Comparison of ENCODE assay signal across 1 cellular context in genomic region chr1:1919304-1920056, GRCh38.
A peak's percentile ranks its signal among the peaks of the same experiment; 100 is the strongest.
TF ChIP-seq lines count a peak whose summit lies in the region.

No MANE protein-coding gene starts in this region.

TF ChIP-seq in HepG2, 621 proteins besides CTCF, POLR2A, EP300 and RAD21 (continued from another document and continues in another):
- TF ChIP-seq, protein P1, sequence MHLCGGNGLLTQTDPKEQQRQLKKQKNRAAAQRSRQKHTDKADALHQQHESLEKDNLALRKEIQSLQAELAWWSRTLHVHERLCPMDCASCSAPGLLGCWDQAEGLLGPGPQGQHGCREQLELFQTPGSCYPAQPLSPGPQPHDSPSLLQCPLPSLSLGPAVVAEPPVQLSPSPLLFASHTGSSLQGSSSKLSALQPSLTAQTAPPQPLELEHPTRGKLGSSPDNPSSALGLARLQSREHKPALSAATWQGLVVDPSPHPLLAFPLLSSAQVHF (CRISPR knock-in tag; IDR thresholded peaks at IDR 0.05), result no peak
- TF ChIP-seq, protein P2, sequence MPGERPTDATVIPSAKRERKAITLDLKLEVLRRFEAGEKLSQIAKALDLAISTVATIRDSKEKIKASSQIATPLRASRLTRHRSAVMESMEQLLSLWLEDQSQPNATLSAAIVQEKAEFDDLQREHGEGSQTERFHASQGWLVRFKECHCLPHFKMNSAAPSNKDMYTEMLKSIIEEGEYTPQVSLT (CRISPR knock-in tag; IDR thresholded peaks at IDR 0.05; ENCODE audit: borderline replicate concordance, low read depth), result no peak
- TF ChIP-seq MIER3 (CRISPR knock-in tag; IDR thresholded peaks at IDR 0.05; ENCODE audit: borderline replicate concordance) (peak; percentile 35; the same call in 1 of the 2 replicates), ZNF773 (CRISPR knock-in tag; IDR thresholded peaks at IDR 0.05; ENCODE audit: borderline replicate concordance) (peak; percentile 81; the same call in 1 of the 2 replicates), JARID2 (CRISPR knock-in tag; IDR thresholded peaks at IDR 0.05; ENCODE audit: insufficient replicate concordance) (no peak), ZNF124 (CRISPR knock-in tag; IDR thresholded peaks at IDR 0.05) (no peak), MYPOP (CRISPR knock-in tag; IDR thresholded peaks at IDR 0.05) (0 out of 2 replicates have a peak, but pooled peaks have one; percentile 48), RXRA (CRISPR knock-in tag; IDR thresholded peaks at IDR 0.05) (peak; percentile 58; the same call in 1 of the 2 replicates), ZNF558 (CRISPR knock-in tag; IDR thresholded peaks at IDR 0.05; ENCODE audit: borderline replicate concordance) (no peak; the same call in 1 of the 2 replicates), ZBTB7B (CRISPR knock-in tag; IDR thresholded peaks at IDR 0.05) (peak; percentile 45; the same call in 1 of the 2 replicates), SIX1 (CRISPR knock-in tag; IDR thresholded peaks at IDR 0.05; ENCODE audit: borderline replicate concordance) (no peak), ZNF556 (CRISPR knock-in tag; IDR thresholded peaks at IDR 0.05; ENCODE audit: borderline replicate concordance) (no peak), ZNF598 (CRISPR knock-in tag; IDR thresholded peaks at IDR 0.05; ENCODE audit: borderline replicate concordance) (0 out of 2 replicates have a peak, but pooled peaks have one; percentile 43), SP140L (CRISPR knock-in tag; IDR thresholded peaks at IDR 0.05; ENCODE audit: borderline replicate concordance) (0 out of 2 replicates have a peak, but pooled peaks have one; percentile 19), RBFOX2 (IDR thresholded peaks at IDR 0.05; ENCODE audit: low read depth, low read length) (peak; percentile 85), RBM39 (IDR thresholded peaks at IDR 0.05; ENCODE audit: low read depth, low read length, poor library complexity, severe bottlenecking) (peak; percentile 25), ZNF761 (CRISPR knock-in tag; conservative IDR thresholded peaks at IDR 0.05) (no peak), ZIK1 (CRISPR knock-in tag; IDR thresholded peaks at IDR 0.05; ENCODE audit: borderline replicate concordance, low read depth) (peak; percentile 79; the same call in 1 of the 2 replicates), ZNF263 (CRISPR knock-in tag; IDR thresholded peaks at IDR 0.05) (0 out of 2 replicates have a peak, but pooled peaks have one; percentile 36), MTF1 (CRISPR knock-in tag; IDR thresholded peaks at IDR 0.05) (no peak), ZNF264 (CRISPR knock-in tag; IDR thresholded peaks at IDR 0.05) (no peak), MBD4 (IDR thresholded peaks at IDR 0.05; ENCODE audit: borderline replicate concordance, low read length) (no peak), PHF21A (CRISPR knock-in tag; IDR thresholded peaks at IDR 0.05) (peak; percentile 67), MEIS2 (CRISPR knock-in tag; IDR thresholded peaks at IDR 0.05) (peak; percentile 35; the same call in 1 of the 2 replicates), CAMTA2 (CRISPR knock-in tag; IDR thresholded peaks at IDR 0.05; ENCODE audit: borderline replicate concordance) (0 out of 2 replicates have a peak, but pooled peaks have one; percentile 35), IRF2 (CRISPR knock-in tag; IDR thresholded peaks at IDR 0.05) (peak; percentile 48), FOXM1 (CRISPR knock-in tag; IDR thresholded peaks at IDR 0.05) (no peak), HIC2 (CRISPR knock-in tag; IDR thresholded peaks at IDR 0.05; ENCODE audit: low read depth) (peak; percentile 54; the same call in 1 of the 2 replicates), ZNF781 (CRISPR knock-in tag; IDR thresholded peaks at IDR 0.05; ENCODE audit: borderline replicate concordance, not compliant biosample characterization) (no peak), NONO (IDR thresholded peaks at IDR 0.05) (no peak), NONO (CRISPR knock-in tag; conservative IDR thresholded peaks at IDR 0.05) (peak; percentile 70), TSC22D2 (CRISPR knock-in tag; IDR thresholded peaks at IDR 0.05; ENCODE audit: borderline replicate concordance) (no peak), SP4 (CRISPR knock-in tag; IDR thresholded peaks at IDR 0.05) (peak; percentile 98), ZNF816 (CRISPR knock-in tag; IDR thresholded peaks at IDR 0.05; ENCODE audit: borderline replicate concordance) (no peak), SAFB2 (CRISPR knock-in tag; IDR thresholded peaks at IDR 0.05; ENCODE audit: borderline replicate concordance, low read depth) (no peak; the same call in 1 of the 2 replicates), TOPORS (CRISPR knock-in tag; IDR thresholded peaks at IDR 0.05) (no peak), ARID2 (CRISPR knock-in tag; IDR thresholded peaks at IDR 0.05; ENCODE audit: borderline replicate concordance) (no peak)
- TF ChIP-seq, protein P3, sequence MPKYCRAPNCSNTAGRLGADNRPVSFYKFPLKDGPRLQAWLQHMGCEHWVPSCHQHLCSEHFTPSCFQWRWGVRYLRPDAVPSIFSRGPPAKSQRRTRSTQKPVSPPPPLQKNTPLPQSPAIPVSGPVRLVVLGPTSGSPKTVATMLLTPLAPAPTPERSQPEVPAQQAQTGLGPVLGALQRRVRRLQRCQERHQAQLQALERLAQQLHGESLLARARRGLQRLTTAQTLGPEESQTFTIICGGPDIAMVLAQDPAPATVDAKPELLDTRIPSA (CRISPR knock-in tag; IDR thresholded peaks at IDR 0.05; ENCODE audit: borderline replicate concordance), result no peak
- TF ChIP-seq, protein P4, sequence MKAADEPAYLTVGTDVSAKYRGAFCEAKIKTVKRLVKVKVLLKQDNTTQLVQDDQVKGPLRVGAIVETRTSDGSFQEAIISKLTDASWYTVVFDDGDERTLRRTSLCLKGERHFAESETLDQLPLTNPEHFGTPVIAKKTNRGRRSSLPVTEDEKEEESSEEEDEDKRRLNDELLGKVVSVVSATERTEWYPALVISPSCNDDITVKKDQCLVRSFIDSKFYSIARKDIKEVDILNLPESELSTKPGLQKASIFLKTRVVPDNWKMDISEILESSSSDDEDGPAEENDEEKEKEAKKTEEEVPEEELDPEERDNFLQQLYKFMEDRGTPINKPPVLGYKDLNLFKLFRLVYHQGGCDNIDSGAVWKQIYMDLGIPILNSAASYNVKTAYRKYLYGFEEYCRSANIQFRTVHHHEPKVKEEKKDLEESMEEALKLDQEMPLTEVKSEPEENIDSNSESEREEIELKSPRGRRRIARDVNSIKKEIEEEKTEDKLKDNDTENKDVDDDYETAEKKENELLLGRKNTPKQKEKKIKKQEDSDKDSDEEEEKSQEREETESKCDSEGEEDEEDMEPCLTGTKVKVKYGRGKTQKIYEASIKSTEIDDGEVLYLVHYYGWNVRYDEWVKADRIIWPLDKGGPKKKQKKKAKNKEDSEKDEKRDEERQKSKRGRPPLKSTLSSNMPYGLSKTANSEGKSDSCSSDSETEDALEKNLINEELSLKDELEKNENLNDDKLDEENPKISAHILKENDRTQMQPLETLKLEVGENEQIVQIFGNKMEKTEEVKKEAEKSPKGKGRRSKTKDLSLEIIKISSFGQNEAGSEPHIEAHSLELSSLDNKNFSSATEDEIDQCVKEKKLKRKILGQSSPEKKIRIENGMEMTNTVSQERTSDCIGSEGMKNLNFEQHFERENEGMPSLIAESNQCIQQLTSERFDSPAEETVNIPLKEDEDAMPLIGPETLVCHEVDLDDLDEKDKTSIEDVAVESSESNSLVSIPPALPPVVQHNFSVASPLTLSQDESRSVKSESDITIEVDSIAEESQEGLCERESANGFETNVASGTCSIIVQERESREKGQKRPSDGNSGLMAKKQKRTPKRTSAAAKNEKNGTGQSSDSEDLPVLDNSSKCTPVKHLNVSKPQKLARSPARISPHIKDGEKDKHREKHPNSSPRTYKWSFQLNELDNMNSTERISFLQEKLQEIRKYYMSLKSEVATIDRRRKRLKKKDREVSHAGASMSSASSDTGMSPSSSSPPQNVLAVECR (CRISPR knock-in tag; IDR thresholded peaks at IDR 0.05; ENCODE audit: borderline replicate concordance), result peak; percentile 52; the same call in 1 of the 2 replicates
- TF ChIP-seq, protein P5, sequence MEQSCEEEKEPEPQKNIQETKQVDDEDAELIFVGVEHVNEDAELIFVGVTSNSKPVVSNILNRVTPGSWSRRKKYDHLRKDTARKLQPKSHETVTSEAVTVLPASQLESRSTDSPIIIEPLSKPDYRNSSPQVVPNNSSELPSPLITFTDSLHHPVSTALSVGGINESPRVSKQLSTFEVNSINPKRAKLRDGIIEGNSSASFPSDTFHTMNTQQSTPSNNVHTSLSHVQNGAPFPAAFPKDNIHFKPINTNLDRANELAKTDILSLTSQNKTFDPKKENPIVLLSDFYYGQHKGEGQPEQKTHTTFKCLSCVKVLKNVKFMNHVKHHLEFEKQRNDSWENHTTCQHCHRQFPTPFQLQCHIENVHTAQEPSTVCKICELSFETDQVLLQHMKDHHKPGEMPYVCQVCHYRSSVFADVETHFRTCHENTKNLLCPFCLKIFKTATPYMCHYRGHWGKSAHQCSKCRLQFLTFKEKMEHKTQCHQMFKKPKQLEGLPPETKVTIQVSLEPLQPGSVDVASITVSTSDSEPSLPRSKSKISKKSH (CRISPR knock-in tag; IDR thresholded peaks at IDR 0.05; ENCODE audit: borderline replicate concordance), result 0 out of 2 replicates have a peak, but pooled peaks have one; percentile 13
- TF ChIP-seq, protein P6, sequence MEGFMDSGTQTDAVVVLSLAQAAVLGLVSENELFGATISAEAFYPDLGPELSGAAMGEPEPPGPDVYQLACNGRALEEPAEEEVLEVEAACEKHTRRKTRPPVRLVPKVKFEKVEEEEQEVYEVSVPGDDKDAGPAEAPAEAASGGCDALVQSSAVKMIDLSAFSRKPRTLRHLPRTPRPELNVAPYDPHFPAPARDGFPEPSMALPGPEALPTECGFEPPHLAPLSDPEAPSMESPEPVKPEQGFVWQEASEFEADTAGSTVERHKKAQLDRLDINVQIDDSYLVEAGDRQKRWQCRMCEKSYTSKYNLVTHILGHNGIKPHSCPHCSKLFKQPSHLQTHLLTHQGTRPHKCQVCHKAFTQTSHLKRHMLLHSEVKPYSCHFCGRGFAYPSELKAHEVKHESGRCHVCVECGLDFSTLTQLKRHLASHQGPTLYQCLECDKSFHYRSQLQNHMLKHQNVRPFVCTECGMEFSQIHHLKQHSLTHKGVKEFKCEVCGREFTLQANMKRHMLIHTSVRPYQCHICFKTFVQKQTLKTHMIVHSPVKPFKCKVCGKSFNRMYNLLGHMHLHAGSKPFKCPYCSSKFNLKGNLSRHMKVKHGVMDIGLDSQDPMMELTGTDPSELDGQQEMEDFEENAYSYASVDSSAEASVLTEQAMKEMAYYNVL (CRISPR knock-in tag; IDR thresholded peaks at IDR 0.05; ENCODE audit: borderline replicate concordance), result peak; percentile 79; the same call in 1 of the 2 replicates
- TF ChIP-seq, protein P7, sequence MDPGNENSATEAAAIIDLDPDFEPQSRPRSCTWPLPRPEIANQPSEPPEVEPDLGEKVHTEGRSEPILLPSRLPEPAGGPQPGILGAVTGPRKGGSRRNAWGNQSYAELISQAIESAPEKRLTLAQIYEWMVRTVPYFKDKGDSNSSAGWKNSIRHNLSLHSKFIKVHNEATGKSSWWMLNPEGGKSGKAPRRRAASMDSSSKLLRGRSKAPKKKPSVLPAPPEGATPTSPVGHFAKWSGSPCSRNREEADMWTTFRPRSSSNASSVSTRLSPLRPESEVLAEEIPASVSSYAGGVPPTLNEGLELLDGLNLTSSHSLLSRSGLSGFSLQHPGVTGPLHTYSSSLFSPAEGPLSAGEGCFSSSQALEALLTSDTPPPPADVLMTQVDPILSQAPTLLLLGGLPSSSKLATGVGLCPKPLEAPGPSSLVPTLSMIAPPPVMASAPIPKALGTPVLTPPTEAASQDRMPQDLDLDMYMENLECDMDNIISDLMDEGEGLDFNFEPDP (CRISPR knock-in tag; conservative IDR thresholded peaks at IDR 0.05), result no peak
- TF ChIP-seq, protein P8, sequence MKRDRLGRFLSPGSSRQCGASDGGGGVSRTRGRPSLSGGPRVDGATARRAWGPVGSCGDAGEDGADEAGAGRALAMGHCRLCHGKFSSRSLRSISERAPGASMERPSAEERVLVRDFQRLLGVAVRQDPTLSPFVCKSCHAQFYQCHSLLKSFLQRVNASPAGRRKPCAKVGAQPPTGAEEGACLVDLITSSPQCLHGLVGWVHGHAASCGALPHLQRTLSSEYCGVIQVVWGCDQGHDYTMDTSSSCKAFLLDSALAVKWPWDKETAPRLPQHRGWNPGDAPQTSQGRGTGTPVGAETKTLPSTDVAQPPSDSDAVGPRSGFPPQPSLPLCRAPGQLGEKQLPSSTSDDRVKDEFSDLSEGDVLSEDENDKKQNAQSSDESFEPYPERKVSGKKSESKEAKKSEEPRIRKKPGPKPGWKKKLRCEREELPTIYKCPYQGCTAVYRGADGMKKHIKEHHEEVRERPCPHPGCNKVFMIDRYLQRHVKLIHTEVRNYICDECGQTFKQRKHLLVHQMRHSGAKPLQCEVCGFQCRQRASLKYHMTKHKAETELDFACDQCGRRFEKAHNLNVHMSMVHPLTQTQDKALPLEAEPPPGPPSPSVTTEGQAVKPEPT (CRISPR knock-in tag; IDR thresholded peaks at IDR 0.05; ENCODE audit: low read depth), result peak; percentile 34; the same call in 1 of the 2 replicates
